In the genomic region with DNA sequence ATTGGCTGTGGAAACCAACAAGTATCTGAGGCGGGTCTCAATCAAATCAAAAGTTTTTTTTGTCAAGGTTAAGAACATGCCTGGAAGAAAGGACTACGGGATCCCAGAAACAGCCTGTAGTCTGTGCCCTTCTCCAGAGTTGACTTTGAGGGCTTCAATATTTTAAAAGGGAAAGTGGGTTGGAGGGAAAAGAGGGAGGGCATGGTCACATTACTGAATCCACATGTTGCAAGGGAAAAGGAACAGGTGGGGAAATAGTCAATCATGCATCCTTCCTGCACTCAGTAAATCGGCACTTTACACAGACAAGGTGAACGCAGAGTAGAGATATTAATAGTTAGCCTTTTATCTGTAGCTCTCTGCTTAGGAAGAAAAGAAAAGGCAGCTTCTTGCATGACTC, we compare ENCODE assay signal across 31 cellular contexts.
"Had no signal": no experiment of that assay in that cellular context is flagged by ENCODE, and none has a peak within 500 bp of the region (broad histone marks: within the 10 kb centered on the region; RNA-seq: fewer than 3 reads in every experiment).

No MANE protein-coding gene starts in this region.

- H3K36me3 ChIP-seq: brain microvascular endothelial cell had no signal

- H3K36me3 Mint-ChIP-seq: activated CD8-positive, alpha-beta memory T cell treated with anti-CD3 and anti-CD28 coated beads, Interleukin-2, amount 10 ng/mL, durations not matched to agents 7 days and 5 days; activated naive CD8-positive, alpha-beta T cell treated with anti-CD3 and anti-CD28 coated beads for 36 hours had no signal

- H3K27ac Mint-ChIP-seq: activated B cell treated with CpG ODN at 0.5 μM for 24 hours; activated CD4-positive, alpha-beta memory T cell treated with anti-CD3 and anti-CD28 coated beads, Interleukin-2, amount 10 ng/mL, durations not matched to agents 7 days and 5 days; activated CD8-positive, alpha-beta memory T cell treated with anti-CD3 and anti-CD28 coated beads, Interleukin-2, amount 10 ng/mL, durations not matched to agents 7 days and 5 days; activated naive CD8-positive, alpha-beta T cell treated with anti-CD3 and anti-CD28 coated beads for 36 hours; activated T-helper 17 cell treated with anti-CD3 and anti-CD28 coated beads, Interleukin-2, amount 50 U/mL, for 72 hours had no signal

- H3K27me3 Mint-ChIP-seq: activated B cell treated with CpG ODN at 0.5 μM for 24 hours; activated CD4-positive, alpha-beta memory T cell treated with anti-CD3 and anti-CD28 coated beads, Interleukin-2, amount 10 ng/mL, durations not matched to agents 7 days and 5 days; activated CD8-positive, alpha-beta memory T cell treated with anti-CD3 and anti-CD28 coated beads, Interleukin-2, amount 10 ng/mL, durations not matched to agents 7 days and 5 days had no signal

- H3K4me1 Mint-ChIP-seq: activated B cell treated with CpG ODN at 0.5 μM for 24 hours; activated CD4-positive, alpha-beta memory T cell treated with anti-CD3 and anti-CD28 coated beads, Interleukin-2, amount 10 ng/mL, durations not matched to agents 7 days and 5 days; activated CD8-positive, alpha-beta memory T cell treated with anti-CD3 and anti-CD28 coated beads, Interleukin-2, amount 10 ng/mL, durations not matched to agents 7 days and 5 days; activated naive CD8-positive, alpha-beta T cell treated with anti-CD3 and anti-CD28 coated beads for 36 hours; activated T-helper 17 cell treated with anti-CD3 and anti-CD28 coated beads, Interleukin-2, amount 50 U/mL, for 72 hours had no signal

- DNase-seq: activated B cell treated with CpG ODN at 0.5 μM for 24 hours; activated CD4-positive, alpha-beta memory T cell treated with anti-CD3 and anti-CD28 coated beads, Interleukin-2, amount 10 ng/mL, durations not matched to agents 7 days and 5 days; activated CD4-positive, alpha-beta T cell treated with anti-CD3 and anti-CD28 coated beads for 4 hours; activated CD4-positive, CD25-positive, alpha-beta regulatory T cell treated with anti-CD3 and anti-CD28 coated beads, Interleukin-2, amount 50 U/mL, for 72 hours; activated CD8-positive, alpha-beta memory T cell treated with anti-CD3 and anti-CD28 coated beads for 24 hours; activated CD8-positive, alpha-beta memory T cell treated with anti-CD3 and anti-CD28 coated beads, Interleukin-2, amount 10 ng/mL, durations not matched to agents 7 days and 5 days; activated CD8-positive, alpha-beta memory T cell treated with anti-CD3 and anti-CD28 coated beads, Interleukin-2, amount 50 U/mL, for 48 hours; activated effector memory CD4-positive, alpha-beta T cell treated with anti-CD3 and anti-CD28 coated beads, Interleukin-2, amount 50 U/mL, for 16 hours; activated naive CD4-positive, alpha-beta T cell; activated naive CD4-positive, alpha-beta T cell treated with anti-CD3 and anti-CD28 coated beads, Interleukin-2, amount 50 U/mL, for 16 hours; activated naive CD8-positive, alpha-beta T cell treated with anti-CD3 and anti-CD28 coated beads for 36 hours; activated T-cell treated with anti-CD3 and anti-CD28 coated beads, Interleukin-2, amount 50 U/mL, for 48 hours; amniotic stem cell; aorta; brain microvascular endothelial cell; NCI-H1436 treated with DMSO at 0.1 percent for 48 hours; NCI-H1694 treated with DMSO at 0.1 percent for 48 hours; NCI-H2029; NCI-H446 treated with DMSO at 0.1 percent for 48 hours; NCI-H524; NCI-H69; NCI-H82; OCI-M1; Right ventricle myocardium superior; SW 1271; T-helper 1 cell; T-helper 2 cell; T-helper 9 cell had no signal

- ATAC-seq: activated CD8-positive, alpha-beta memory T cell treated with anti-CD3 and anti-CD28 coated beads, Interleukin-2, amount 10 ng/mL, durations not matched to agents 7 days and 5 days; activated T-helper 17 cell treated with anti-CD3 and anti-CD28 coated beads, Interleukin-2, amount 50 U/mL, for 72 hours had no signal

- H3K27ac ChIP-seq: brain microvascular endothelial cell, VCaP had no signal

- H3K27me3 ChIP-seq: brain microvascular endothelial cell had no signal

- H3K4me3 Mint-ChIP-seq: activated B cell treated with CpG ODN at 0.5 μM for 24 hours; activated CD4-positive, alpha-beta memory T cell treated with anti-CD3 and anti-CD28 coated beads, Interleukin-2, amount 10 ng/mL, durations not matched to agents 7 days and 5 days; activated CD8-positive, alpha-beta memory T cell treated with anti-CD3 and anti-CD28 coated beads, Interleukin-2, amount 10 ng/mL, durations not matched to agents 7 days and 5 days; activated naive CD8-positive, alpha-beta T cell treated with anti-CD3 and anti-CD28 coated beads for 36 hours; activated T-helper 17 cell treated with anti-CD3 and anti-CD28 coated beads, Interleukin-2, amount 50 U/mL, for 72 hours; central memory CD8-positive, alpha-beta T cell had no signal
